Comparison of ENCODE assay signal across 1 cellular context in genomic region chr15:31333820-31334219, GRCh38.
TF ChIP-seq lines count a peak whose summit lies in the region.

No MANE protein-coding gene starts in this region.

TF ChIP-seq in GM12878, 131 proteins besides CTCF, POLR2A, EP300 and RAD21:
- TF ChIP-seq NR2F1 (conservative IDR thresholded peaks at IDR 0.05) (no peak), SREBF2 (IDR thresholded peaks at IDR 0.05; ENCODE audit: low read length) (no peak), CREM (IDR thresholded peaks at IDR 0.05; ENCODE audit: low read depth) (no peak), SIN3A (IDR thresholded peaks at IDR 0.05; ENCODE audit: low read depth, low read length) (no peak), CREB1 (IDR thresholded peaks at IDR 0.05; ENCODE audit: low read depth) (no peak), MYC (IDR thresholded peaks at IDR 0.05; ENCODE audit: insufficient read depth, insufficient read length, insufficient replicate concordance, low read length, severe bottlenecking) (no peak), ZNF207 (IDR thresholded peaks at IDR 0.05; ENCODE audit: borderline replicate concordance) (no peak), ELK1 (IDR thresholded peaks at IDR 0.05; ENCODE audit: low read depth, low read length) (no peak), TCF3 (IDR thresholded peaks at IDR 0.05; ENCODE audit: borderline replicate concordance, insufficient read depth, low read depth, low read length) (no peak), ATF7 (IDR thresholded peaks at IDR 0.05; ENCODE audit: low read depth) (no peak)
- TF ChIP-seq, protein P1, sequence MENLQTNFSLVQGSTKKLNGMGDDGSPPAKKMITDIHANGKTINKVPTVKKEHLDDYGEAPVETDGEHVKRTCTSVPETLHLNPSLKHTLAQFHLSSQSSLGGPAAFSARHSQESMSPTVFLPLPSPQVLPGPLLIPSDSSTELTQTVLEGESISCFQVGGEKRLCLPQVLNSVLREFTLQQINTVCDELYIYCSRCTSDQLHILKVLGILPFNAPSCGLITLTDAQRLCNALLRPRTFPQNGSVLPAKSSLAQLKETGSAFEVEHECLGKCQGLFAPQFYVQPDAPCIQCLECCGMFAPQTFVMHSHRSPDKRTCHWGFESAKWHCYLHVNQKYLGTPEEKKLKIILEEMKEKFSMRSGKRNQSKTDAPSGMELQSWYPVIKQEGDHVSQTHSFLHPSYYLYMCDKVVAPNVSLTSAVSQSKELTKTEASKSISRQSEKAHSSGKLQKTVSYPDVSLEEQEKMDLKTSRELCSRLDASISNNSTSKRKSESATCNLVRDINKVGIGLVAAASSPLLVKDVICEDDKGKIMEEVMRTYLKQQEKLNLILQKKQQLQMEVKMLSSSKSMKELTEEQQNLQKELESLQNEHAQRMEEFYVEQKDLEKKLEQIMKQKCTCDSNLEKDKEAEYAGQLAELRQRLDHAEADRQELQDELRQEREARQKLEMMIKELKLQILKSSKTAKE (IDR thresholded peaks at IDR 0.05; ENCODE audit: low read depth, poor library complexity, severe bottlenecking), result no peak
- TF ChIP-seq, protein P2, sequence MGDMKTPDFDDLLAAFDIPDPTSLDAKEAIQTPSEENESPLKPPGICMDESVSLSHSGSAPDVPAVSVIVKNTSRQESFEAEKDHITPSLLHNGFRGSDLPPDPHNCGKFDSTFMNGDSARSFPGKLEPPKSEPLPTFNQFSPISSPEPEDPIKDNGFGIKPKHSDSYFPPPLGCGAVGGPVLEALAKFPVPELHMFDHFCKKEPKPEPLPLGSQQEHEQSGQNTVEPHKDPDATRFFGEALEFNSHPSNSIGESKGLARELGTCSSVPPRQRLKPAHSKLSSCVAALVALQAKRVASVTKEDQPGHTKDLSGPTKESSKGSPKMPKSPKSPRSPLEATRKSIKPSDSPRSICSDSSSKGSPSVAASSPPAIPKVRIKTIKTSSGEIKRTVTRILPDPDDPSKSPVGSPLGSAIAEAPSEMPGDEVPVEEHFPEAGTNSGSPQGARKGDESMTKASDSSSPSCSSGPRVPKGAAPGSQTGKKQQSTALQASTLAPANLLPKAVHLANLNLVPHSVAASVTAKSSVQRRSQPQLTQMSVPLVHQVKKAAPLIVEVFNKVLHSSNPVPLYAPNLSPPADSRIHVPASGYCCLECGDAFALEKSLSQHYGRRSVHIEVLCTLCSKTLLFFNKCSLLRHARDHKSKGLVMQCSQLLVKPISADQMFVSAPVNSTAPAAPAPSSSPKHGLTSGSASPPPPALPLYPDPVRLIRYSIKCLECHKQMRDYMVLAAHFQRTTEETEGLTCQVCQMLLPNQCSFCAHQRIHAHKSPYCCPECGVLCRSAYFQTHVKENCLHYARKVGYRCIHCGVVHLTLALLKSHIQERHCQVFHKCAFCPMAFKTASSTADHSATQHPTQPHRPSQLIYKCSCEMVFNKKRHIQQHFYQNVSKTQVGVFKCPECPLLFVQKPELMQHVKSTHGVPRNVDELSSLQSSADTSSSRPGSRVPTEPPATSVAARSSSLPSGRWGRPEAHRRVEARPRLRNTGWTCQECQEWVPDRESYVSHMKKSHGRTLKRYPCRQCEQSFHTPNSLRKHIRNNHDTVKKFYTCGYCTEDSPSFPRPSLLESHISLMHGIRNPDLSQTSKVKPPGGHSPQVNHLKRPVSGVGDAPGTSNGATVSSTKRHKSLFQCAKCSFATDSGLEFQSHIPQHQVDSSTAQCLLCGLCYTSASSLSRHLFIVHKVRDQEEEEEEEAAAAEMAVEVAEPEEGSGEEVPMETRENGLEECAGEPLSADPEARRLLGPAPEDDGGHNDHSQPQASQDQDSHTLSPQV (IDR thresholded peaks at IDR 0.05), result no peak
TF ChIP-seq in GM12878: peak in this region for 0.
